ENCODE assay signal across 8 cellular contexts in genomic region chr12:49636979-49637378, GRCh38. TPM values are rescaled to one million over a fixed set of nuclear protein-coding genes. Genes with fewer than 3 reads are reported as not detected.
DNase-seq lines count a peak whose midpoint lies in the region; ATAC-seq and TF ChIP-seq lines count a peak whose summit lies in the region.

No MANE protein-coding gene starts in this region.

- no peak overlapping the region for H3K9ac ChIP-seq in colonic mucosa (ENCODE audit: low read depth in 2 of 2, low read length in 2 of 2)

- no peaks in the 10 kb centered on the region for H3K36me3 ChIP-seq in colonic mucosa

- no peaks in the 10 kb centered on the region for H3K27me3 ChIP-seq in colonic mucosa

- intact Hi-C loops in activated CD4-positive, alpha-beta T cell treated with anti-CD3 and anti-CD28 coated beads for 36 hours (cut with DNase I, micrococcal nuclease): loop anchor here (1.0 to 2.0 kb wide), 3 partner anchors 70 to 141 kb away; partner anchors contain the start of gene FMNL3 (in 2 of the 2)
- intact Hi-C loops in colonic mucosa (cut with DNase I): no loop called here

- no peaks in the 10 kb centered on the region for H3K27me3 Mint-ChIP-seq in activated CD4-positive, alpha-beta T cell treated with anti-CD3 and anti-CD28 coated beads for 36 hours

- H3K27ac ChIP-seq in colonic mucosa: no peak overlapping the region

- TF ChIP-seq CTCF in colonic mucosa (IDR thresholded peaks at IDR 0.05): peak; percentile 49

- ATAC-seq in GM21447 (IDR thresholded peaks at IDR 0.05; ENCODE audit: unreplicated experiment): peak; percentile 77
- peak; percentile 97 for ATAC-seq in activated CD4-positive, alpha-beta T cell treated with anti-CD3 and anti-CD28 coated beads for 36 hours

- peaks cover 2% of the 10 kb centered on the region for H3K36me3 Mint-ChIP-seq in activated CD4-positive, alpha-beta T cell treated with anti-CD3 and anti-CD28 coated beads for 36 hours (ENCODE audit: low read depth)

- no peak overlapping the region for H3K4me3 ChIP-seq in colonic mucosa

- H3K4me3 Mint-ChIP-seq in activated CD4-positive, alpha-beta T cell treated with anti-CD3 and anti-CD28 coated beads for 36 hours: no peak overlapping the region

- peaks cover 14% of the 10 kb centered on the region for H3K4me1 Mint-ChIP-seq in activated CD4-positive, alpha-beta T cell treated with anti-CD3 and anti-CD28 coated beads for 36 hours

- CTCF ChIA-PET in activated CD4-positive, alpha-beta T cell treated with anti-CD3 and anti-CD28 coated beads for 36 hours (lab: Charles Lee): interaction anchor here (0.5 to 5.3 kb wide), 30 partner anchors 9 to 295 kb away, joined by 3 to 113 read pairs (median 5); partner anchors contain the start of genes FMNL3, PRPF40B, SPATS2 and TMBIM6

- no peaks in the 10 kb centered on the region for H3K9me3 ChIP-seq in colonic mucosa

- DNase-seq in CD1c-positive myeloid dendritic cell (ENCODE audit: extremely low spot score) (peak; percentile 62), NCI-H226 (peak; percentile 55), colonic mucosa (peak; percentile 59), left kidney (ENCODE audit: low read depth, low spot score) (peak; percentile 84), T1000 (lab: John Stamatoyannopoulos, UW) (no peak)
- DNase-seq in activated CD4-positive, alpha-beta T cell treated with anti-CD3 and anti-CD28 coated beads for 36 hours: peak; percentile 78
- peak in 2 of 3 donors; percentile 21 to 44 for DNase-seq in stimulated activated CD4-positive, alpha-beta T cell treated with anti-CD3 and anti-CD28 coated beads, TNF-alpha, amount 100 ng/mL, for 48 hours (ENCODE audit: low read depth in 3 of 3)

- POLR2A ChIA-PET in activated CD4-positive, alpha-beta T cell treated with anti-CD3 and anti-CD28 coated beads for 36 hours (lab: Charles Lee): interaction anchor here (1.4 kb wide), 1 partner anchor 67 kb away, joined by 5 read pairs; no protein-coding TSS in a partner anchor

- no peaks in the 10 kb centered on the region for H3K9me3 Mint-ChIP-seq in activated CD4-positive, alpha-beta T cell treated with anti-CD3 and anti-CD28 coated beads for 36 hours (ENCODE audit: low read depth)

- H3K4me1 ChIP-seq in colonic mucosa: no peaks in the 10 kb centered on the region

- peak overlapping the region; percentile 33 for H3K27ac Mint-ChIP-seq in activated CD4-positive, alpha-beta T cell treated with anti-CD3 and anti-CD28 coated beads for 36 hours

RNA-seq across cellular contexts. Expression of gene PRPF40B, which starts 13.6 kb away (rescaled TPM):
- 1 to 10 TPM; 6.9 to 8.1 TPM for total RNA-seq in activated CD4-positive, alpha-beta T cell treated with anti-CD3 and anti-CD28 coated beads for 36 hours
- 10 to 100 TPM in 1 of 2 donors, 1 to 10 TPM in 1; 8.5 to 14.1 TPM for total RNA-seq in colonic mucosa

RNA-seq across cellular contexts. Expression of gene FAM186B, which starts 31.5 kb away (rescaled TPM):
- total RNA-seq in activated CD4-positive, alpha-beta T cell treated with anti-CD3 and anti-CD28 coated beads for 36 hours: under 1 TPM; 0.05 to 0.07 TPM
- total RNA-seq in colonic mucosa: under 1 TPM; 0.11 to 0.27 TPM
